25 cellular contexts compared by ENCODE assay signal in genomic region chr18:74579704-74580103, GRCh38. TPM values are rescaled to one million over a fixed set of nuclear protein-coding genes. Genes with fewer than 3 reads are reported as not detected.
A peak's percentile ranks its signal among the peaks of the same experiment; 100 is the strongest.
DNase-seq lines count a peak whose midpoint lies in the region; ATAC-seq and TF ChIP-seq lines count a peak whose summit lies in the region.
"Had no signal": no experiment of that assay in that cellular context is flagged by ENCODE, and none has a peak within 500 bp of the region (broad histone marks: within the 10 kb centered on the region; RNA-seq: fewer than 3 reads in every experiment).

No MANE protein-coding gene starts in this region.

- no peak for DNase-seq in left cardiac atrium
- DNase-seq in Right ventricle myocardium inferior (ENCODE audit: missing footprints) = no peak
- no peak for DNase-seq in WERI-Rb-1
- DNase-seq in iris pigment epithelial cell (ENCODE audit: low read depth) = peak; percentile 6
- peak; percentile 73 for DNase-seq in renal cortical epithelial cell (ENCODE audit: low read depth)
- DNase-seq in effector CD8-positive, alpha-beta T cell (lab: John Stamatoyannopoulos, UW) = no peak
- DNase-seq in HCEC 1CT = no peak
- no peak for DNase-seq in activated CD4-positive, alpha-beta T cell treated with anti-CD3 and anti-CD28 coated beads, Interleukin-2, amount 10 ng/mL, durations not matched to agents 24 days and 14 days
- DNase-seq: activated CD4-positive, alpha-beta T cell treated with anti-CD3 and anti-CD28 coated beads, Interleukin-2, amount 10 ng/mL, durations not matched to agents 7 days and 5 days; activated naive CD4-positive, alpha-beta T cell; activated T-cell treated with anti-CD3 and anti-CD28 coated beads, Interleukin-2, amount 50 U/mL, for 48 hours; amniotic stem cell; brain microvascular endothelial cell; left colon; NCI-H1436 treated with DMSO at 0.1 percent for 48 hours; NCI-H446; psoas muscle; Right ventricle myocardium superior; thyroid gland had no signal

- intact Hi-C loops in left cardiac atrium (cut with DNase I) = no loop called here
- intact Hi-C loops in Right ventricle myocardium inferior (cut with DNase I) = no loop called here
- intact Hi-C loops in activated CD4-positive, alpha-beta T cell treated with anti-CD3 and anti-CD28 coated beads, Interleukin-2, amount 10 ng/mL, durations not matched to agents 24 days and 14 days (cut with micrococcal nuclease) = no loop called here

- H3K27me3 Mint-ChIP-seq in activated CD4-positive, alpha-beta T cell treated with anti-CD3 and anti-CD28 coated beads, Interleukin-2, amount 10 ng/mL, durations not matched to agents 24 days and 14 days = peaks cover 20% of the 10 kb centered on the region

- H3K4me3 ChIP-seq in WERI-Rb-1 (ENCODE audit: low read depth, low read length) = no peak overlapping the region
- H3K4me3 ChIP-seq: psoas muscle, skin epidermis, thyroid gland had no signal

- H3K27ac ChIP-seq in WERI-Rb-1 = no peak overlapping the region
- H3K27ac ChIP-seq: brain microvascular endothelial cell, KMS-11, neutrophil, psoas muscle, skin epidermis, thyroid gland had no signal

- H3K27me3 ChIP-seq in WERI-Rb-1 (ENCODE audit: insufficient read depth, low read depth, severe bottlenecking) = no peaks in the 10 kb centered on the region
- H3K27me3 ChIP-seq: brain microvascular endothelial cell, neutrophil, thyroid gland had no signal

- H3K36me3 Mint-ChIP-seq in activated CD4-positive, alpha-beta T cell treated with anti-CD3 and anti-CD28 coated beads, Interleukin-2, amount 10 ng/mL, durations not matched to agents 24 days and 14 days (ENCODE audit: low read depth) = no peaks in the 10 kb centered on the region

- no peak overlapping the region for H3K4me3 Mint-ChIP-seq in activated CD4-positive, alpha-beta T cell treated with anti-CD3 and anti-CD28 coated beads, Interleukin-2, amount 10 ng/mL, durations not matched to agents 24 days and 14 days
- H3K4me3 Mint-ChIP-seq: activated CD4-positive, alpha-beta T cell treated with anti-CD3 and anti-CD28 coated beads, Interleukin-2, amount 10 ng/mL, durations not matched to agents 7 days and 5 days; B cell; stimulated activated naive CD8-positive, alpha-beta T cell treated with anti-CD3 and anti-CD28 coated beads, Interleukin-15, Interleukin-2, amounts not matched to agents 100 ng/mL and 50 ng/mL, for 24 hours had no signal

- no peak overlapping the region for H3K27ac Mint-ChIP-seq in activated CD4-positive, alpha-beta T cell treated with anti-CD3 and anti-CD28 coated beads, Interleukin-2, amount 10 ng/mL, durations not matched to agents 24 days and 14 days
- H3K27ac Mint-ChIP-seq: activated CD4-positive, alpha-beta T cell treated with anti-CD3 and anti-CD28 coated beads, Interleukin-2, amount 10 ng/mL, durations not matched to agents 7 days and 5 days; B cell; stimulated activated naive CD8-positive, alpha-beta T cell treated with anti-CD3 and anti-CD28 coated beads, Interleukin-15, Interleukin-2, amounts not matched to agents 100 ng/mL and 50 ng/mL, for 24 hours had no signal

- H3K9me3 Mint-ChIP-seq in activated CD4-positive, alpha-beta T cell treated with anti-CD3 and anti-CD28 coated beads, Interleukin-2, amount 10 ng/mL, durations not matched to agents 24 days and 14 days = no peaks in the 10 kb centered on the region
- H3K9me3 Mint-ChIP-seq: activated CD4-positive, alpha-beta T cell treated with anti-CD3 and anti-CD28 coated beads, Interleukin-2, amount 10 ng/mL, durations not matched to agents 7 days and 5 days; stimulated activated naive CD8-positive, alpha-beta T cell treated with anti-CD3 and anti-CD28 coated beads, Interleukin-15, Interleukin-2, amounts not matched to agents 100 ng/mL and 50 ng/mL, for 24 hours had no signal

- H3K9me3 ChIP-seq in WERI-Rb-1 (ENCODE audit: severe bottlenecking) = no peaks in the 10 kb centered on the region
- H3K9me3 ChIP-seq: neutrophil, psoas muscle, thyroid gland had no signal

- TF ChIP-seq CTCF in WERI-Rb-1 (IDR thresholded peaks at IDR 0.05; ENCODE audit: low read depth, low read length) = 0 out of 2 replicates have a peak, but pooled peaks have one; percentile 9

- H3K4me1 Mint-ChIP-seq in activated CD4-positive, alpha-beta T cell treated with anti-CD3 and anti-CD28 coated beads, Interleukin-2, amount 10 ng/mL, durations not matched to agents 24 days and 14 days = no peaks in the 10 kb centered on the region
- H3K4me1 Mint-ChIP-seq: activated CD4-positive, alpha-beta T cell treated with anti-CD3 and anti-CD28 coated beads, Interleukin-2, amount 10 ng/mL, durations not matched to agents 7 days and 5 days; B cell had no signal

- peak; percentile 62 to 70 for ATAC-seq in left cardiac atrium
- no peak for ATAC-seq in Right ventricle myocardium inferior
- ATAC-seq: left colon, psoas muscle had no signal

- no peaks in the 10 kb centered on the region for H3K36me3 ChIP-seq in WERI-Rb-1
- H3K36me3 ChIP-seq: brain microvascular endothelial cell, neutrophil, thyroid gland had no signal

RNA-seq across cellular contexts. Expression of gene ZNF407, which starts 18.0 kb away (rescaled TPM):
- total RNA-seq in left cardiac atrium (10 to 100 TPM; 10.1 to 10.6 TPM), Right ventricle myocardium inferior (10.7 TPM), renal cortical epithelial cell (10.1 and 23.8 TPM in 2 replicates)
- total RNA-seq in activated CD4-positive, alpha-beta T cell treated with anti-CD3 and anti-CD28 coated beads, Interleukin-2, amount 10 ng/mL, durations not matched to agents 24 days and 14 days = 17.8 and 18.1 TPM in 2 replicates

RNA-seq across cellular contexts. Expression of gene CNDP1, which starts 45.4 kb away (rescaled TPM):
- not detected for total RNA-seq in left cardiac atrium
- total RNA-seq in Right ventricle myocardium inferior = not detected
- under 0.01 and 0.05 TPM in 2 replicates for total RNA-seq in renal cortical epithelial cell
- total RNA-seq in activated CD4-positive, alpha-beta T cell treated with anti-CD3 and anti-CD28 coated beads, Interleukin-2, amount 10 ng/mL, durations not matched to agents 24 days and 14 days = not detected in 2 replicates
- total RNA-seq: activated CD4-positive, alpha-beta T cell treated with anti-CD3 and anti-CD28 coated beads, Interleukin-2, amount 10 ng/mL, durations not matched to agents 7 days and 5 days; glomerular endothelial cell; left colon; psoas muscle; Right ventricle myocardium superior had no signal

Comparison
In these comparisons a context has a peak if more than half of its experiments do, and no peak if none do; other contexts are left out.
1. DNase-seq: peak in iris pigment epithelial cell (single experiment) and renal cortical epithelial cell (single experiment); none in left cardiac atrium (single experiment), Right ventricle myocardium inferior (single experiment), WERI-Rb-1 (single experiment), effector CD8-positive, alpha-beta T cell (single experiment), HCEC 1CT (single experiment) and activated CD4-positive, alpha-beta T cell treated with anti-CD3 and anti-CD28 coated beads, Interleukin-2, amount 10 ng/mL, durations not matched to agents 24 days and 14 days (single experiment).